19 cellular contexts compared by ENCODE assay signal in genomic region chrX:23451266-23451665, GRCh38.
"Had no signal": no experiment of that assay in that cellular context is flagged by ENCODE, and none has a peak within 500 bp of the region (broad histone marks: within the 10 kb centered on the region; RNA-seq: fewer than 3 reads in every experiment).

No MANE protein-coding gene starts in this region.

- H3K36me3 ChIP-seq: heart right ventricle, lower lobe of right lung, pancreas, tibial artery, vagina had no signal

- H3K4me1 ChIP-seq: heart right ventricle, lower lobe of right lung, pancreas, tibial artery, vagina had no signal

- ATAC-seq: activated CD8-positive, alpha-beta T cell treated with anti-CD3 and anti-CD28 coated beads, Interleukin-2, amount 10 ng/mL, durations not matched to agents 7 days and 5 days; activated T-cell treated with anti-CD3 and anti-CD28 coated beads, Interleukin-2, amount 50 U/mL, for 72 hours; heart right ventricle; left cardiac atrium; lower lobe of right lung; pancreas; stimulated activated naive B cell treated with anti-CD40 and anti-IgM and Interleukin-4, amounts not matched to agents 10 μg/mL and 1 μg/mL and 100 μg/mL, for 72 hours had no signal

- H3K27ac ChIP-seq: coronary artery, heart right ventricle, lower lobe of right lung, pancreas, tibial artery, vagina had no signal

- DNase-seq: activated CD4-positive, alpha-beta T cell treated with anti-CD3 and anti-CD28 coated beads, Interleukin-2, amount 10 ng/mL, durations not matched to agents 24 days and 14 days; activated CD4-positive, CD25-positive, alpha-beta regulatory T cell; activated CD8-positive, alpha-beta memory T cell treated with anti-CD3 and anti-CD28 coated beads, Interleukin-2, amount 50 U/mL, for 4 hours; activated CD8-positive, alpha-beta T cell treated with anti-CD3 and anti-CD28 coated beads, Interleukin-2, amount 10 ng/mL, durations not matched to agents 7 days and 5 days; activated gamma-delta T cell treated with Interleukin-2 at 50 U/mL for 16 hours; activated T-cell treated with anti-CD3 and anti-CD28 coated beads, Interleukin-2, amount 50 U/mL, for 72 hours; amniotic stem cell; effector CD8-positive, alpha-beta T cell; foreskin fibroblast; heart right ventricle; left cardiac atrium; lower lobe of right lung; pancreas; stimulated activated CD4-positive, alpha-beta T cell treated with anti-CD3 and anti-CD28 coated beads, Interleukin-2, amount 100 ng/mL, for 48 hours; stimulated activated naive B cell treated with anti-CD40 and anti-IgM and Interleukin-4, amounts not matched to agents 10 μg/mL and 1 μg/mL and 100 μg/mL, for 72 hours; T-helper 2 cell; tibial artery had no signal

- H3K27me3 ChIP-seq: heart right ventricle, pancreas, tibial artery, vagina had no signal

- H3K4me3 ChIP-seq: coronary artery, heart right ventricle, lower lobe of right lung, pancreas, tibial artery, vagina had no signal

- H3K9me3 ChIP-seq: heart right ventricle, lower lobe of right lung, pancreas, tibial artery, vagina had no signal
